In the genomic region with DNA sequence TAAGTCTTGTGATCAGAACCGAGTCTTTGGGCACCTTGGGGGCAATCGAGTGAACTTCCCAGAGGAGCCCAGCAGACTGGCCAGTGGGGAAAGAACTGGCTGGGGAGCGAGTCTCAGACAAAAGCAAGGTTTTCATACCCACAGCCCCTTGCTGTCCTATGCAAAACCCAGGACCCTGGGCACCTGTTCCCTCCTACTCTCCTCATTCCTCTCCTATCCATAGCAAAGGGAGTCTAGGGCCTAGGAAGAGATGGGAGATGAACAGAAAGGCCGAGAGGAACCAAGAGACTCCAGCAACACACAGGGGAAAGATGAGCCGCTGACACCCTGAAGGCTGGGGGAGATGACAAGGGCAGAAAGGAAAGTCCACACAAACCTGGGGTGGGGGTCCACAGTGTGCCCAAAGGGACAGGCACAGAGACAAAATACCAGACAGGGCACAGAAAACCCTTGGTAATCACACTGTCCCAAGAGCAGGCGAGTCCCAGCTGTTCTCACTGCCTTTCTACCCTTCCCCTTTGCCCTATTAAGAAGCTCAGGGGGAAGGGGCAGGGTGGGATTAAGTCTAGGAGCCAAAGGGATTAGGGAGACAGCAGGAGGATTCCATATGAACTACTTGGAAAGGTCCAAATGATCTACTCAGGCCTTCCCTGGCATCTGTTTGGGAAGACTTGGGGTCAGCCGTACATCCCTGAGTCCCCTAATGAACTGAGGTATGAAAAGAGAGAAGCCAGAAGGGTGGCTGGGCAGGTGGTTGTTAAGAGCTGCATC, we compare ENCODE assay signal across 7 cellular contexts. TPM values are rescaled to one million over a fixed set of nuclear protein-coding genes. Genes with fewer than 3 reads are reported as not detected.
DNase-seq lines count a peak whose midpoint lies in the region; ATAC-seq and TF ChIP-seq lines count a peak whose summit lies in the region.

No MANE protein-coding gene starts in this region.

- TF ChIP-seq CTCF in gastroesophageal sphincter (IDR thresholded peaks at IDR 0.05), result no peak

- CTCF ChIA-PET in activated CD8-positive, alpha-beta T cell treated with anti-CD3 and anti-CD28 coated beads, Interleukin-2, amount 10 ng/mL, durations not matched to agents 7 days and 5 days (lab: Charles Lee), result interaction anchor here (0.7 to 15.7 kb wide), 23 partner anchors 8 to 236 kb away, joined by 3 to 686 read pairs (median 5); a partner anchor contains a TSS

- H3K27ac Mint-ChIP-seq in activated CD8-positive, alpha-beta T cell treated with anti-CD3 and anti-CD28 coated beads, Interleukin-2, amount 10 ng/mL, durations not matched to agents 7 days and 5 days, result peak overlapping the region; percentile 98
- H3K27ac Mint-ChIP-seq in stimulated activated naive B cell treated with anti-CD40 and anti-IgM and Interleukin-4, amounts not matched to agents 10 μg/mL and 1 μg/mL and 100 μg/mL, for 72 hours, result peak overlapping the region; percentile 47

- H3K9me3 Mint-ChIP-seq in activated CD8-positive, alpha-beta T cell treated with anti-CD3 and anti-CD28 coated beads, Interleukin-2, amount 10 ng/mL, durations not matched to agents 7 days and 5 days (ENCODE audit: insufficient read depth), result no peaks in the 10 kb centered on the region
- no peaks in the 10 kb centered on the region for H3K9me3 Mint-ChIP-seq in stimulated activated naive B cell treated with anti-CD40 and anti-IgM and Interleukin-4, amounts not matched to agents 10 μg/mL and 1 μg/mL and 100 μg/mL, for 72 hours

- TF ChIP-seq POLR2A in gastroesophageal sphincter (IDR thresholded peaks at IDR 0.05), result no peak

- H3K9me3 ChIP-seq in HUES48 (ENCODE audit: control insufficient read depth, insufficient read depth, low read length), result no peaks in the 10 kb centered on the region
- no peaks in the 10 kb centered on the region for H3K9me3 ChIP-seq in gastroesophageal sphincter

- peak overlapping the region; percentile 93 for H3K4me3 Mint-ChIP-seq in activated CD8-positive, alpha-beta T cell treated with anti-CD3 and anti-CD28 coated beads, Interleukin-2, amount 10 ng/mL, durations not matched to agents 7 days and 5 days
- peak overlapping the region; percentile 89 to 99 for H3K4me3 Mint-ChIP-seq in stimulated activated naive B cell treated with anti-CD40 and anti-IgM and Interleukin-4, amounts not matched to agents 10 μg/mL and 1 μg/mL and 100 μg/mL, for 72 hours

- no peak for ATAC-seq in activated CD8-positive, alpha-beta T cell treated with anti-CD3 and anti-CD28 coated beads, Interleukin-2, amount 10 ng/mL, durations not matched to agents 7 days and 5 days
- no peak for ATAC-seq in gastroesophageal sphincter
- ATAC-seq in stimulated activated naive B cell treated with anti-CD40 and anti-IgM and Interleukin-4, amounts not matched to agents 10 μg/mL and 1 μg/mL and 100 μg/mL, for 72 hours (replicated peaks), result no peak
- ATAC-seq in HG03108 (IDR thresholded peaks at IDR 0.05; ENCODE audit: unreplicated experiment), result no peak

- POLR2A ChIA-PET in activated CD8-positive, alpha-beta T cell treated with anti-CD3 and anti-CD28 coated beads, Interleukin-2, amount 10 ng/mL, durations not matched to agents 7 days and 5 days (lab: Charles Lee), result interaction anchor here (0.6 to 8.3 kb wide), 11 partner anchors 8 to 64 kb away, joined by 3 to 343 read pairs (median 8); a partner anchor contains a TSS

- peak overlapping the region; percentile 49 for H3K27ac ChIP-seq in HUES48 (ENCODE audit: low read depth, low read length)
- H3K27ac ChIP-seq in gastroesophageal sphincter, result peak overlapping the region; percentile 41 to 100 (median 80)

- no peak for TF ChIP-seq EP300 in gastroesophageal sphincter (IDR thresholded peaks at IDR 0.05)

- H3K4me3 ChIP-seq in HUES48 (ENCODE audit: low read depth, low read length) (no peak overlapping the region), gastroesophageal sphincter (peak overlapping the region in 1 of 2 donors; percentile 92)

- H3K27me3 ChIP-seq in HUES48 (ENCODE audit: control insufficient read depth, insufficient read depth, low read length) (no peaks in the 10 kb centered on the region), gastroesophageal sphincter (no peaks in the 10 kb centered on the region)

- peaks cover 90% of the 10 kb centered on the region for H3K36me3 Mint-ChIP-seq in activated CD8-positive, alpha-beta T cell treated with anti-CD3 and anti-CD28 coated beads, Interleukin-2, amount 10 ng/mL, durations not matched to agents 7 days and 5 days (ENCODE audit: low read depth)
- H3K36me3 Mint-ChIP-seq in stimulated activated naive B cell treated with anti-CD40 and anti-IgM and Interleukin-4, amounts not matched to agents 10 μg/mL and 1 μg/mL and 100 μg/mL, for 72 hours, result peaks cover 59 to 71% of the 10 kb centered on the region in 2 donors

- peaks cover 30% of the 10 kb centered on the region for H3K4me1 Mint-ChIP-seq in activated CD8-positive, alpha-beta T cell treated with anti-CD3 and anti-CD28 coated beads, Interleukin-2, amount 10 ng/mL, durations not matched to agents 7 days and 5 days (ENCODE audit: low read depth)
- H3K4me1 Mint-ChIP-seq in stimulated activated naive B cell treated with anti-CD40 and anti-IgM and Interleukin-4, amounts not matched to agents 10 μg/mL and 1 μg/mL and 100 μg/mL, for 72 hours, result peaks cover 37 to 60% of the 10 kb centered on the region in 2 donors

- peak; percentile 37 for DNase-seq in activated CD8-positive, alpha-beta T cell treated with anti-CD3 and anti-CD28 coated beads, Interleukin-2, amount 10 ng/mL, durations not matched to agents 7 days and 5 days
- DNase-seq in stimulated activated naive B cell treated with anti-CD40 and anti-IgM and Interleukin-4, amounts not matched to agents 10 μg/mL and 1 μg/mL and 100 μg/mL, for 72 hours, result no peak
- DNase-seq in NCI-H1417 (lab: John Stamatoyannopoulos, UW) (no peak), A172 (ENCODE audit: low spot score) (no peak)

- no peak overlapping the region for H3K9ac ChIP-seq in HUES48 (ENCODE audit: low read depth, low read length)

- peaks cover 24% of the 10 kb centered on the region for H3K36me3 ChIP-seq in HUES48 (ENCODE audit: control insufficient read depth, insufficient read depth, low read length)
- H3K36me3 ChIP-seq in gastroesophageal sphincter, result peaks cover 0 to 46% of the 10 kb centered on the region in 2 donors

- H3K27me3 Mint-ChIP-seq in activated CD8-positive, alpha-beta T cell treated with anti-CD3 and anti-CD28 coated beads, Interleukin-2, amount 10 ng/mL, durations not matched to agents 7 days and 5 days (ENCODE audit: low read depth), result no peaks in the 10 kb centered on the region
- H3K27me3 Mint-ChIP-seq in stimulated activated naive B cell treated with anti-CD40 and anti-IgM and Interleukin-4, amounts not matched to agents 10 μg/mL and 1 μg/mL and 100 μg/mL, for 72 hours, result no peaks in the 10 kb centered on the region

- 29 to 53% methylated on average over 4 to 5 of the region's 7 CpGs for WGBS in gastroesophageal sphincter (ENCODE audit: low coverage in 1 of 2), 2 donors

- H3K4me1 ChIP-seq in HUES48 (ENCODE audit: control insufficient read depth, insufficient read depth, low read length), result peaks cover 31% of the 10 kb centered on the region
- H3K4me1 ChIP-seq in gastroesophageal sphincter, result peaks cover 5 to 71% (median 38%) of the 10 kb centered on the region in 3 donors

RNA-seq across cellular contexts. Expression of a gene that starts 6.5 kb away (rescaled TPM):
- total RNA-seq in activated CD8-positive, alpha-beta T cell treated with anti-CD3 and anti-CD28 coated beads, Interleukin-2, amount 10 ng/mL, durations not matched to agents 7 days and 5 days, result 100 to 1,000 TPM; 286 to 304 TPM
- total RNA-seq in gastroesophageal sphincter, result 10 to 100 TPM; 45.3 to 65.8 (median 56.6) TPM
- 62.3 and 66.2 TPM in 2 replicates for total RNA-seq in A172 (2014; rRNA removed; shearing (Covaris generic))

RNA-seq across cellular contexts. Expression of a gene that starts 7.1 kb away (rescaled TPM):
- 10 to 100 TPM; 38.5 to 41.0 TPM for total RNA-seq in activated CD8-positive, alpha-beta T cell treated with anti-CD3 and anti-CD28 coated beads, Interleukin-2, amount 10 ng/mL, durations not matched to agents 7 days and 5 days
- 10 to 100 TPM; 25.8 to 36.2 (median 31.4) TPM for total RNA-seq in gastroesophageal sphincter
- 30.4 and 36.1 TPM in 2 replicates for total RNA-seq in A172 (2014; rRNA removed; shearing (Covaris generic))

RNA-seq across cellular contexts. Expression of a gene that starts 10.8 kb away (rescaled TPM):
- 10 to 100 TPM; 41.7 to 44.6 TPM for total RNA-seq in activated CD8-positive, alpha-beta T cell treated with anti-CD3 and anti-CD28 coated beads, Interleukin-2, amount 10 ng/mL, durations not matched to agents 7 days and 5 days
- 1 to 10 TPM; 3.0 to 8.2 (median 6.0) TPM for total RNA-seq in gastroesophageal sphincter
- 13.2 and 14.0 TPM in 2 replicates for total RNA-seq in A172 (2014; rRNA removed; shearing (Covaris generic))

RNA-seq across cellular contexts. Expression of a gene that starts 33.0 kb away (rescaled TPM):
- total RNA-seq in activated CD8-positive, alpha-beta T cell treated with anti-CD3 and anti-CD28 coated beads, Interleukin-2, amount 10 ng/mL, durations not matched to agents 7 days and 5 days, result 10 to 100 TPM; 31.6 to 40.1 TPM
- 10 to 100 TPM; 10.8 to 19.6 (median 16.6) TPM for total RNA-seq in gastroesophageal sphincter
- 4.8 and 6.1 TPM in 2 replicates for total RNA-seq in A172 (2014; rRNA removed; shearing (Covaris generic))

RNA-seq across cellular contexts. Expression of a gene that starts 37.1 kb away (rescaled TPM):
- total RNA-seq in activated CD8-positive, alpha-beta T cell treated with anti-CD3 and anti-CD28 coated beads, Interleukin-2, amount 10 ng/mL, durations not matched to agents 7 days and 5 days, result 10 to 100 TPM; 48.5 to 52.4 TPM
- 10 to 100 TPM in 3 of 4 donors, 1 to 10 TPM in 1; 9.8 to 16.7 (median 13.1) TPM for total RNA-seq in gastroesophageal sphincter
- total RNA-seq in A172 (2014; rRNA removed; shearing (Covaris generic)), result 4.8 and 7.6 TPM in 2 replicates
